10 cellular contexts compared by ENCODE assay signal in genomic region chr17:77698903-77699615, GRCh38.
"Had no signal": no experiment of that assay in that cellular context is flagged by ENCODE, and none has a peak within 500 bp of the region (broad histone marks: within the 10 kb centered on the region; RNA-seq: fewer than 3 reads in every experiment).

No MANE protein-coding gene starts in this region.

- DNase-seq: activated CD8-positive, alpha-beta T cell treated with anti-CD3 and anti-CD28 coated beads for 36 hours; activated T-cell treated with anti-CD3 and anti-CD28 coated beads for 4 hours; effector CD4-positive, alpha-beta T cell; left lung; stimulated activated CD4-positive, alpha-beta T cell treated with anti-CD3 and anti-CD28 coated beads, Interleukin-15, amount 100 ng/mL, for 24 hours; stimulated activated CD4-positive, alpha-beta T cell treated with anti-CD3 and anti-CD28 coated beads, Interleukin-4, amount 100 ng/mL, for 24 hours; upper lobe of right lung had no signal

- H3K27ac ChIP-seq: left lung, upper lobe of right lung had no signal

- H3K36me3 ChIP-seq: left lung, upper lobe of right lung had no signal

- ATAC-seq: activated CD8-positive, alpha-beta T cell treated with anti-CD3 and anti-CD28 coated beads for 36 hours; activated naive CD4-positive, alpha-beta T cell treated with anti-CD3 and anti-CD28 coated beads, Interleukin-2, amount 50 U/mL, for 72 hours; left lung; upper lobe of right lung had no signal

- H3K4me3 Mint-ChIP-seq: activated CD8-positive, alpha-beta T cell treated with anti-CD3 and anti-CD28 coated beads for 36 hours; stimulated activated naive CD8-positive, alpha-beta T cell treated with anti-CD3 and anti-CD28 coated beads, Interleukin-15, Interleukin-2, amounts not matched to agents 100 ng/mL and 50 ng/mL, for 24 hours had no signal

- H3K27ac Mint-ChIP-seq: activated CD8-positive, alpha-beta T cell treated with anti-CD3 and anti-CD28 coated beads for 36 hours; activated naive CD4-positive, alpha-beta T cell treated with anti-CD3 and anti-CD28 coated beads, Interleukin-2, amount 50 U/mL, for 72 hours; activated T-helper 2 cell treated with anti-CD3 and anti-CD28 coated beads, Interferon-gamma antibody, Interleukin-2, Interleukin-4, amounts not matched to agents 10 μg/mL and 5 μg/mL and 100 μg/mL, durations not matched to agents 14 hours and 24 hours and 36 hours; stimulated activated naive CD8-positive, alpha-beta T cell treated with anti-CD3 and anti-CD28 coated beads, Interleukin-15, Interleukin-2, amounts not matched to agents 100 ng/mL and 50 ng/mL, for 24 hours had no signal

- H3K9me3 ChIP-seq: upper lobe of right lung had no signal

- H3K4me1 ChIP-seq: left lung, upper lobe of right lung had no signal

- H3K4me3 ChIP-seq: left lung, upper lobe of right lung had no signal
